Comparison of ENCODE assay signal across 11 cellular contexts in the genomic region with DNA sequence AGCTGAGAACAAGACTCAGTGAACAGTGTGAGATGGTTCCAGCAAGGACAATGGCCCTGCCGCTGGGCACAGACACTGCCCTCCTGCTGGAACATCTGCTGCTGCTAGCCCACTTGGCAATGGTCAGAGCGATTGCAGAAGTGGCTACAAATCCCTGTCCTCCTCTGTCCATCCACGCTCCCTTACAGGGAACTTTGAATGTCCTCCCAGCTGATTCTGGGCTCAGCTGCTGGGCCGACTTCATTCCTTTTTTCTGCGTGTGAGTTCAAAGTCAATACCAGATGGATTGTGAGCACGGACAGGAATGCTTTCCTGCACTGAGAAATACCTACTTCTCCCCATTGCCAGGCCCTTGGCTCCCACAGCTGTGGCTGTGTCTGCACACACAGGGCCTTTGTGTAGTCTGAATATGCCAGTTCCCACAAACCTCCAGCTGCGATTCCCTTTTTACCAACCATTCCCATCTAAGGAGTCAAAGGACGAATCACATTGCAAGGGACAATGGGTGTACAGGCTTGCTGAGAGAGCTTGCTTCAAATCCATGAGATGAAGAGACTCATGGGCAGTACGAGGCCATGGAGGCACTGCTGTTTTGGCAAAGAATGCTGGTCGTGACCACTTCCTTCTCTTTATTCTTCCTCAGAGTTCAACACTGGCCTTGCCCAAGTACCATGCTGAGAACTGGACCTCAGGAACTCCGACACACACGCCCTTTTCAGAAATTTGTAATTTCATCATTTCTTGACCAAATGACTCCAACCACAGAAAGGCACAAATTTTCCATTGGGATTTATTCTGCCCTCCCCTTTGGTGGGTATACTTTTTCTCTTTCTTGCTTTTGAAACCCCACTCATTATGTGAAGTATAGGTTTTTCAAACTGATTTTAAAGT. TPM values are rescaled to one million over a fixed set of nuclear protein-coding genes. Genes with fewer than 3 reads are reported as not detected.
DNase-seq lines count a peak whose midpoint lies in the region; ATAC-seq, FAIRE-seq and TF ChIP-seq lines count a peak whose summit lies in the region.
"Had no signal": no experiment of that assay in that cellular context is flagged by ENCODE, and none has a peak within 500 bp of the region (broad histone marks: within the 10 kb centered on the region; RNA-seq: fewer than 3 reads in every experiment).

No MANE protein-coding gene starts in this region.

- FAIRE-seq in endometrium (lab: Jason Lieb, UNC): peak; percentile 4
- FAIRE-seq in kidney (lab: Jason Lieb, UNC): no peak

- TF ChIP-seq CTCF in thoracic aorta (IDR thresholded peaks at IDR 0.05) (no peak), kidney (IDR thresholded peaks at IDR 0.05; ENCODE audit: borderline replicate concordance, extremely low read depth, insufficient read depth) (no peak)

- H3K4me1 ChIP-seq in muscle layer of duodenum (ENCODE audit: control insufficient read depth in 1 of 2, insufficient read depth in 2 of 2, low read length in 2 of 2) (peaks cover 0 to 29% of the 10 kb centered on the region in 2 donors), thoracic aorta (ENCODE audit: control insufficient read depth in 1 of 2, low read depth in 2 of 2) (peaks cover 35 to 75% of the 10 kb centered on the region in 2 donors), kidney (ENCODE audit: control insufficient read depth in 1 of 2, insufficient read depth in 1 of 2, low read depth in 1 of 2, low read length in 2 of 2) (peaks cover 0 to 7% of the 10 kb centered on the region in 2 donors)

- H3K36me3 ChIP-seq in muscle layer of duodenum (ENCODE audit: control insufficient read depth in 1 of 2, insufficient read depth in 2 of 2, low read length in 2 of 2) (peaks cover 0 to 4% of the 10 kb centered on the region in 2 donors), thoracic aorta (no peaks in the 10 kb centered on the region), kidney (ENCODE audit: control insufficient read depth in 1 of 2, insufficient read depth in 2 of 2, low read length in 2 of 2) (no peaks in the 10 kb centered on the region)

- no peak overlapping the region for H3K4me3 ChIP-seq in muscle layer of duodenum (ENCODE audit: low read depth in 1 of 2, low read length in 2 of 2)
- peak overlapping the region; percentile 66 for H3K4me3 ChIP-seq in thoracic aorta
- no peak overlapping the region for H3K4me3 ChIP-seq in kidney (ENCODE audit: low read length in 2 of 2)

- ATAC-seq in thoracic aorta (ENCODE audit: insufficient number of reproducible peaks, low FRiP score, low read depth): no peak

- intact Hi-C loops in kidney (cut with DNase I): no loop called here

- no peak overlapping the region for H3K9ac ChIP-seq in kidney (ENCODE audit: low read length in 2 of 2)

- no peaks in the 10 kb centered on the region for H3K27me3 ChIP-seq in muscle layer of duodenum (ENCODE audit: low read depth, low read length)
- H3K27me3 ChIP-seq in thoracic aorta (replicated peaks; ENCODE audit: insufficient read depth): no peaks in the 10 kb centered on the region

- DNase-seq in NCI-H69 (lab: John Stamatoyannopoulos, UW) (peak; percentile 11), thoracic aorta (ENCODE audit: low spot score) (no peak), T-helper 2 cell (no peak), kidney (no peak), RPMI8226 (no peak)
- DNase-seq in stimulated activated CD4-positive, alpha-beta T cell treated with anti-CD3 and anti-CD28 coated beads, Interleukin-12 subunit alpha, Interleukin-12 subunit beta, amount 100 ng/mL, for 4 hours: no peak
- DNase-seq: effector CD8-positive, alpha-beta T cell; NCI-H1105 treated with DMSO at 0.1 percent for 48 hours; SIG-M5 had no signal

- H3K9me3 ChIP-seq in muscle layer of duodenum (ENCODE audit: control insufficient read depth in 1 of 2, low read length in 2 of 2) (no peaks in the 10 kb centered on the region), thoracic aorta (no peaks in the 10 kb centered on the region), kidney (ENCODE audit: control insufficient read depth in 1 of 2, low read length in 2 of 2) (no peaks in the 10 kb centered on the region)

- H3K27ac ChIP-seq in muscle layer of duodenum (ENCODE audit: low read length): peak overlapping the region; percentile 70
- peak overlapping the region; percentile 84 to 95 for H3K27ac ChIP-seq in thoracic aorta
- peak overlapping the region in 1 of 2 donors; percentile 52 for H3K27ac ChIP-seq in kidney (ENCODE audit: low read depth in 2 of 2, low read length in 2 of 2)

RNA-seq across cellular contexts. Expression of gene BPGM, which starts 44.2 kb away (rescaled TPM):
- total RNA-seq in thoracic aorta (10 to 100 TPM; 20.0 to 22.3 TPM), kidney (21.2 TPM)
- 53.5 TPM for polyA plus RNA-seq in kidney (ENCODE audit: insufficient read depth, low read depth, low replicate concordance)
